ENCODE assay signal across 8 cellular contexts in genomic region chr5:115815693-115816225, GRCh38. TPM values are rescaled to one million over a fixed set of nuclear protein-coding genes. Genes with fewer than 3 reads are reported as not detected.
DNase-seq lines count a peak whose midpoint lies in the region; ATAC-seq, FAIRE-seq and TF ChIP-seq lines count a peak whose summit lies in the region.

No MANE protein-coding gene starts in this region.

- H3K36me3 ChIP-seq in NT2/D1 (ENCODE audit: insufficient read depth, insufficient read length, low read length) (no peaks in the 10 kb centered on the region), endothelial cell of umbilical vein (ENCODE audit: control insufficient read depth in 2 of 2, extremely low read depth in 1 of 2, insufficient read depth in 2 of 2, low read length in 2 of 2) (no peaks in the 10 kb centered on the region)

- FAIRE-seq in endothelial cell of umbilical vein (lab: Jason Lieb, UNC) = no peak

- no peak overlapping the region for H3K27ac Mint-ChIP-seq in naive thymus-derived CD8-positive, alpha-beta T cell

- peak overlapping the region; percentile 81 for H3K4me2 ChIP-seq in endothelial cell of umbilical vein (ENCODE audit: insufficient read depth, low read length)

- peaks cover 8 to 19% (median 17%) of the 10 kb centered on the region in 4 donors for H3K4me1 Mint-ChIP-seq in naive thymus-derived CD8-positive, alpha-beta T cell

- dilution Hi-C loops in endothelial cell of umbilical vein (cut with MboI; ENCODE audit: extremely low pct_ligation_motif_present, low sequenced_read_pairs) = no loop called here

- peaks cover 33% of the 10 kb centered on the region for H3K27me3 ChIP-seq in NT2/D1 (ENCODE audit: insufficient read depth, insufficient read length)
- peaks cover 27 to 33% of the 10 kb centered on the region in 2 experiments for H3K27me3 ChIP-seq in endothelial cell of umbilical vein (ENCODE audit: control insufficient read depth in 2 of 2, insufficient read depth in 2 of 2, low read length in 2 of 2)

- no peaks in the 10 kb centered on the region for H3K36me3 Mint-ChIP-seq in naive thymus-derived CD8-positive, alpha-beta T cell

- peak overlapping the region in 9 of 10 donors; percentile 39 to 78 (median 69) for H3K4me3 Mint-ChIP-seq in naive thymus-derived CD8-positive, alpha-beta T cell

- no TSS peak for BruUV-seq in endothelial cell of umbilical vein (replicated peaks; lab: Mats Ljungman, UMichigan)

- no peaks in the 10 kb centered on the region for H3K9me3 Mint-ChIP-seq in naive thymus-derived CD8-positive, alpha-beta T cell

- no peaks in the 10 kb centered on the region for H3K9me1 ChIP-seq in endothelial cell of umbilical vein (replicated peaks; ENCODE audit: control insufficient read depth, extremely low read depth, insufficient read depth, low read length)

- no peak overlapping the region for H3K27ac ChIP-seq in endothelial cell of umbilical vein (ENCODE audit: insufficient read depth, low read depth, low read length)

- H4K20me1 ChIP-seq in endothelial cell of umbilical vein (replicated peaks; ENCODE audit: control insufficient read depth, extremely low read depth, insufficient read depth, low read length) = no peaks in the 10 kb centered on the region

- H3K9ac ChIP-seq in NT2/D1 (ENCODE audit: insufficient read length, low read depth) (peak overlapping the region; percentile 86), endothelial cell of umbilical vein (replicated peaks; ENCODE audit: extremely low read depth, insufficient read depth, low read length) (no peak overlapping the region)

- H2AFZ ChIP-seq in endothelial cell of umbilical vein (ENCODE audit: low read depth, low read length) = peak overlapping the region; percentile 55

- peaks cover 51 to 100% (median 69%) of the 10 kb centered on the region in 5 donors for H3K27me3 Mint-ChIP-seq in naive thymus-derived CD8-positive, alpha-beta T cell

- intact Hi-C loops in endothelial cell of umbilical vein (cut with micrococcal nuclease) = loop anchor here (2.0 kb wide), 1 partner anchor 23 kb away; no protein-coding TSS in a partner anchor

- no peaks in the 10 kb centered on the region for H3K4me1 ChIP-seq in NT2/D1 (ENCODE audit: insufficient read depth, insufficient read length)
- peaks cover 10% of the 10 kb centered on the region for H3K4me1 ChIP-seq in endothelial cell of umbilical vein (ENCODE audit: control insufficient read depth, extremely low read depth, insufficient read depth, low read length)

- CTCF ChIA-PET in endothelial cell of umbilical vein (lab: Charles Lee) = interaction anchor here (0.7 to 1.6 kb wide), 7 partner anchors 15 to 252 kb away, joined by 3 to 11 read pairs (median 3); no protein-coding TSS in a partner anchor

- no peaks in the 10 kb centered on the region for H3K79me2 ChIP-seq in endothelial cell of umbilical vein (ENCODE audit: control insufficient read depth, insufficient read depth, low read length)

- no peak for TF ChIP-seq POLR2A in endothelial cell of umbilical vein (IDR thresholded peaks at IDR 0.05; ENCODE audit: low read depth, low read length)

- POLR2A ChIA-PET in endothelial cell of umbilical vein (lab: Charles Lee) = interaction anchor here (1.0 kb wide), 1 partner anchor 25 kb away, joined by 4 read pairs; no protein-coding TSS in a partner anchor
- POLR2A ChIA-PET in naive thymus-derived CD8-positive, alpha-beta T cell (lab: Charles Lee) = no interaction called here

- TF ChIP-seq CTCF in endothelial cell of umbilical vein (IDR thresholded peaks at IDR 0.05; ENCODE audit: extremely low read depth in 1 of 2, insufficient read depth in 1 of 2, low read depth in 1 of 2, low read length in 2 of 2) = no peak

- H3K4me3 ChIP-seq in NT2/D1 (ENCODE audit: insufficient read length, low read depth) (peak overlapping the region; percentile 83), endothelial cell of umbilical vein (replicated peaks in 1 of 3; ENCODE audit: insufficient read depth in 1 of 3, low read depth in 1 of 3, low read length in 3 of 3) (peak overlapping the region; percentile 6 to 40 (median 24))

- H3K9me3 ChIP-seq in NT2/D1 (ENCODE audit: insufficient read depth, low read length) (no peaks in the 10 kb centered on the region), endothelial cell of umbilical vein (replicated peaks; ENCODE audit: control insufficient read depth, insufficient read depth, low read length) (no peaks in the 10 kb centered on the region)

- DNase-seq in EL (peak; percentile 28), NT2/D1 (ENCODE audit: low read depth, low spot score) (no peak), endothelial cell of umbilical vein (ENCODE audit: low read depth, low spot score) (peak; percentile 9), GDM1 (lab: John Stamatoyannopoulos, UW) (no peak), NCI-H1930 (lab: John Stamatoyannopoulos, UW) (no peak), SKM-1 treated with dmso at 0.1 percent for 144 hours (lab: John Stamatoyannopoulos, UW; ENCODE audit: unreplicated experiment) (no peak)
- DNase-seq in naive thymus-derived CD8-positive, alpha-beta T cell = no peak
- DNase-seq in effector CD8-positive, alpha-beta T cell (lab: John Stamatoyannopoulos, UW) = no peak

- peak in 1 of 2 donors; percentile 52 for ATAC-seq in naive thymus-derived CD8-positive, alpha-beta T cell

TF ChIP-seq in endothelial cell of umbilical vein, 7 proteins besides CTCF, POLR2A, EP300 and RAD21:
- TF ChIP-seq EZH2 (IDR thresholded peaks at IDR 0.05; ENCODE audit: borderline replicate concordance, low read depth, low read length, severe bottlenecking) (peak; percentile 61), GATA2 (IDR thresholded peaks at IDR 0.05; ENCODE audit: insufficient read depth, insufficient read length, low read depth, low read length) (no peak)

RNA-seq across cellular contexts. Expression of gene CDO1, which starts 0.7 kb away (rescaled TPM):
- 1.3 and 1.7 TPM in 2 replicates for total RNA-seq in endothelial cell of umbilical vein
- 1.1 and 1.3 TPM in 2 replicates for polyA plus RNA-seq in endothelial cell of umbilical vein
- 0.75 and 0.98 TPM in 2 replicates for polyA plus RNA-seq in endothelial cell of umbilical vein (2011; cell fraction: cytosol; rRNA removed)
- polyA plus RNA-seq in endothelial cell of umbilical vein (2011; cell fraction: nucleus; rRNA removed) = 0.62 and 1.4 TPM in 2 replicates
- 0.35 and 0.63 TPM in 2 replicates for polyA plus RNA-seq in endothelial cell of umbilical vein (2012)
- polyA minus RNA-seq in endothelial cell of umbilical vein = 1.5 and 3.4 TPM in 2 replicates
- not detected for polyA minus RNA-seq in endothelial cell of umbilical vein (2011; cell fraction: cytosol; rRNA and poly(A)+ RNA removed)
- polyA minus RNA-seq in endothelial cell of umbilical vein (2011; cell fraction: nucleus; rRNA and poly(A)+ RNA removed) = 1.8 TPM in 1 of 2 replicates, not detected in the other
- not detected for total RNA-seq in naive thymus-derived CD8-positive, alpha-beta T cell
- polyA plus RNA-seq in naive thymus-derived CD8-positive, alpha-beta T cell = not detected

RNA-seq across cellular contexts. Expression of gene ATG12, which starts 25.6 kb away (rescaled TPM):
- total RNA-seq in endothelial cell of umbilical vein = 50.3 and 62.0 TPM in 2 replicates
- polyA plus RNA-seq in endothelial cell of umbilical vein = 18.9 and 27.5 TPM in 2 replicates
- 47.6 and 52.6 TPM in 2 replicates for polyA plus RNA-seq in endothelial cell of umbilical vein (2011; cell fraction: cytosol; rRNA removed)
- polyA plus RNA-seq in endothelial cell of umbilical vein (2011; cell fraction: nucleus; rRNA removed) = 52.1 and 71.9 TPM in 2 replicates
- 56.9 and 76.2 TPM in 2 replicates for polyA plus RNA-seq in endothelial cell of umbilical vein (2012)
- 20.1 and 35.6 TPM in 2 replicates for polyA minus RNA-seq in endothelial cell of umbilical vein
- 13.9 TPM for polyA minus RNA-seq in endothelial cell of umbilical vein (2011; cell fraction: cytosol; rRNA and poly(A)+ RNA removed)
- polyA minus RNA-seq in endothelial cell of umbilical vein (2011; cell fraction: nucleus; rRNA and poly(A)+ RNA removed) = 69.9 and 104 TPM in 2 replicates
- 10 to 100 TPM; 71.6 to 80.0 TPM for total RNA-seq in naive thymus-derived CD8-positive, alpha-beta T cell
- polyA plus RNA-seq in naive thymus-derived CD8-positive, alpha-beta T cell = 100 to 1,000 TPM in 2 of 3 donors, 10 to 100 TPM in 1; 90.6 to 126 (median 123) TPM

RNA-seq across cellular contexts. Expression of gene AP3S1, which starts 26.0 kb away (rescaled TPM):
- 81.2 and 85.7 TPM in 2 replicates for total RNA-seq in endothelial cell of umbilical vein
- 18.2 and 26.5 TPM in 2 replicates for polyA plus RNA-seq in endothelial cell of umbilical vein
- polyA plus RNA-seq in endothelial cell of umbilical vein (2011; cell fraction: cytosol; rRNA removed) = 34.1 and 36.7 TPM in 2 replicates
- polyA plus RNA-seq in endothelial cell of umbilical vein (2011; cell fraction: nucleus; rRNA removed) = 16.6 and 26.8 TPM in 2 replicates
- 49.4 and 81.1 TPM in 2 replicates for polyA plus RNA-seq in endothelial cell of umbilical vein (2012)
- polyA minus RNA-seq in endothelial cell of umbilical vein = 15.3 and 19.3 TPM in 2 replicates
- 6.2 TPM for polyA minus RNA-seq in endothelial cell of umbilical vein (2011; cell fraction: cytosol; rRNA and poly(A)+ RNA removed)
- polyA minus RNA-seq in endothelial cell of umbilical vein (2011; cell fraction: nucleus; rRNA and poly(A)+ RNA removed) = 23.0 and 24.9 TPM in 2 replicates
- total RNA-seq in naive thymus-derived CD8-positive, alpha-beta T cell = 10 to 100 TPM; 37.8 to 43.1 TPM
- 10 to 100 TPM; 52.1 to 63.4 (median 55.7) TPM for polyA plus RNA-seq in naive thymus-derived CD8-positive, alpha-beta T cell

Comparison
In these comparisons a context has a peak if more than half of its experiments do, and no peak if none do; other contexts are left out.
1. DNase-seq: peak in EL (single experiment) and endothelial cell of umbilical vein (single experiment); none in NT2/D1 (single experiment), naive thymus-derived CD8-positive, alpha-beta T cell (0 of 10), effector CD8-positive, alpha-beta T cell (single experiment), GDM1 (single experiment), NCI-H1930 (0 of 2) and SKM-1 treated with dmso at 0.1 percent for 144 hours (single experiment).